16 cellular contexts compared by ENCODE assay signal in genomic region chr6:158185729-158186456, GRCh38. TPM values are rescaled to one million over a fixed set of nuclear protein-coding genes. Genes with fewer than 3 reads are reported as not detected.
DNase-seq lines count a peak whose midpoint lies in the region; ATAC-seq and TF ChIP-seq lines count a peak whose summit lies in the region.
"Had no signal": no experiment of that assay in that cellular context is flagged by ENCODE, and none has a peak within 500 bp of the region (broad histone marks: within the 10 kb centered on the region; RNA-seq: fewer than 3 reads in every experiment).

No MANE protein-coding gene starts in this region.

- 64 to 79% methylated on average over 8 of the region's 8 CpGs for WGBS in testis, 2 donors

- no peak for ATAC-seq in GM18858 (IDR thresholded peaks at IDR 0.05; ENCODE audit: unreplicated experiment)

- peaks cover 26% of the 10 kb centered on the region for H3K36me3 Mint-ChIP-seq in MCF 10A (ENCODE audit: insufficient read depth, unreplicated experiment)
- H3K36me3 Mint-ChIP-seq in activated T-helper 1 cell treated with anti-CD3 and anti-CD28 coated beads, Interleukin-12 subunit alpha, Interleukin-12 subunit beta, Interleukin-2, Interleukin-4 antibody, amounts not matched to agents 30 ng/mL and 10 ng/mL and 1 ng/mL, durations not matched to agents 14 hours and 24 hours and 36 hours (ENCODE audit: low read depth): peaks cover 40% of the 10 kb centered on the region

- no peak for TF ChIP-seq CTCF in MCF 10A (IDR thresholded peaks at IDR 0.05; ENCODE audit: unreplicated experiment)
- no peak for TF ChIP-seq CTCF in breast epithelium (IDR thresholded peaks at IDR 0.05)
- TF ChIP-seq CTCF in testis (IDR thresholded peaks at IDR 0.05): no peak

- H3K27me3 ChIP-seq in breast epithelium (no peaks in the 10 kb centered on the region), testis (no peaks in the 10 kb centered on the region)
- H3K27me3 ChIP-seq: uterus had no signal

- TF ChIP-seq POLR2A in breast epithelium (IDR thresholded peaks at IDR 0.05) (no peak), testis (IDR thresholded peaks at IDR 0.05) (no peak)

- no TSS peak for BruUV-seq in MCF 10A (replicated peaks; lab: Mats Ljungman, UMichigan)

- H3K4me1 ChIP-seq in breast epithelium (no peaks in the 10 kb centered on the region), testis (peaks cover 4% of the 10 kb centered on the region)
- H3K4me1 ChIP-seq: uterus had no signal

- no peaks in the 10 kb centered on the region for H3K9me3 Mint-ChIP-seq in MCF 10A (ENCODE audit: unreplicated experiment)
- H3K9me3 Mint-ChIP-seq in activated T-helper 1 cell treated with anti-CD3 and anti-CD28 coated beads, Interleukin-12 subunit alpha, Interleukin-12 subunit beta, Interleukin-2, Interleukin-4 antibody, amounts not matched to agents 30 ng/mL and 10 ng/mL and 1 ng/mL, durations not matched to agents 14 hours and 24 hours and 36 hours: peaks cover 16% of the 10 kb centered on the region

- peak overlapping the region; percentile 13 for H3K27ac Mint-ChIP-seq in MCF 10A (ENCODE audit: low read depth, unreplicated experiment)
- H3K27ac Mint-ChIP-seq in activated T-helper 1 cell treated with anti-CD3 and anti-CD28 coated beads, Interleukin-12 subunit alpha, Interleukin-12 subunit beta, Interleukin-2, Interleukin-4 antibody, amounts not matched to agents 30 ng/mL and 10 ng/mL and 1 ng/mL, durations not matched to agents 14 hours and 24 hours and 36 hours: peak overlapping the region; percentile 36
- H3K27ac Mint-ChIP-seq: B cell; T-helper 1 cell treated with Interleukin-12 subunit alpha and Interleukin-12 subunit beta and Interleukin-4 antibody, amounts not matched to agents 30 μg/mL and 1 μg/mL, for 36 hours had no signal

- peak; percentile 61 for DNase-seq in MCF 10A (ENCODE audit: unreplicated experiment)
- DNase-seq in breast epithelium (ENCODE audit: low spot score in 2 of 2): no peak
- no peak for DNase-seq in activated T-helper 1 cell treated with anti-CD3 and anti-CD28 coated beads, Interleukin-12 subunit alpha, Interleukin-12 subunit beta, Interleukin-2, Interleukin-4 antibody, amounts not matched to agents 30 ng/mL and 10 ng/mL and 1 ng/mL, durations not matched to agents 14 hours and 24 hours and 36 hours (ENCODE audit: low spot score)
- peak; percentile 85 for DNase-seq in fibroblast of peridontal ligament (ENCODE audit: extremely low read depth)
- DNase-seq in testis: no peak
- DNase-seq in NCI-H524 treated with DMSO at 0.1 percent for 48 hours (lab: John Stamatoyannopoulos, UW): no peak
- DNase-seq in cerebellar cortex (ENCODE audit: low spot score): no peak
- DNase-seq: DMS53; GOT3; midbrain; stimulated activated CD8-positive, alpha-beta memory T cell treated with anti-CD3 and anti-CD28 coated beads, Interleukin-4, amount 100 ng/mL, for 48 hours; uterus had no signal

- H3K27me3 Mint-ChIP-seq in MCF 10A (ENCODE audit: insufficient read depth, unreplicated experiment): no peaks in the 10 kb centered on the region
- no peaks in the 10 kb centered on the region for H3K27me3 Mint-ChIP-seq in activated T-helper 1 cell treated with anti-CD3 and anti-CD28 coated beads, Interleukin-12 subunit alpha, Interleukin-12 subunit beta, Interleukin-2, Interleukin-4 antibody, amounts not matched to agents 30 ng/mL and 10 ng/mL and 1 ng/mL, durations not matched to agents 14 hours and 24 hours and 36 hours (ENCODE audit: insufficient read depth)
- H3K27me3 Mint-ChIP-seq: B cell had no signal

- intact Hi-C loops in MCF 10A (cut with micrococcal nuclease): no loop called here
- intact Hi-C loops in breast epithelium (cut with DNase I; ENCODE audit: low total_unique reads): no loop called here
- intact Hi-C loops in activated T-helper 1 cell treated with anti-CD3 and anti-CD28 coated beads, Interleukin-12 subunit alpha, Interleukin-12 subunit beta, Interleukin-2, Interleukin-4 antibody, amounts not matched to agents 30 ng/mL and 10 ng/mL and 1 ng/mL, durations not matched to agents 14 hours and 24 hours and 36 hours (cut with micrococcal nuclease): loop anchor here (1.0 to 10.0 kb wide), 3 partner anchors 17 to 351 kb away; partner anchors contain the start of genes GTF2H5 and SERAC1
- intact Hi-C loops in testis (cut with DNase I; ENCODE audit: low total_unique reads): no loop called here

- H3K36me3 ChIP-seq in breast epithelium (no peaks in the 10 kb centered on the region), testis (ENCODE audit: low read depth, missing control alignments) (no peaks in the 10 kb centered on the region)
- H3K36me3 ChIP-seq: uterus had no signal

- CTCF ChIA-PET in MCF 10A (lab: Yijun Ruan, JAX): interaction anchor here (0.6 to 1.3 kb wide), 2 partner anchors 28 to 35 kb away, joined by 3 to 8 read pairs; no protein-coding TSS in a partner anchor

- H3K9me3 ChIP-seq in breast epithelium: no peaks in the 10 kb centered on the region
- no peaks in the 10 kb centered on the region for H3K9me3 ChIP-seq in testis
- H3K9me3 ChIP-seq: uterus had no signal

- H3K4me3 Mint-ChIP-seq in MCF 10A (ENCODE audit: unreplicated experiment): no peak overlapping the region
- no peak overlapping the region for H3K4me3 Mint-ChIP-seq in activated T-helper 1 cell treated with anti-CD3 and anti-CD28 coated beads, Interleukin-12 subunit alpha, Interleukin-12 subunit beta, Interleukin-2, Interleukin-4 antibody, amounts not matched to agents 30 ng/mL and 10 ng/mL and 1 ng/mL, durations not matched to agents 14 hours and 24 hours and 36 hours
- H3K4me3 Mint-ChIP-seq: B cell; T-helper 1 cell treated with Interleukin-12 subunit alpha and Interleukin-12 subunit beta and Interleukin-4 antibody, amounts not matched to agents 30 μg/mL and 1 μg/mL, for 36 hours had no signal

- peaks cover 11% of the 10 kb centered on the region for H3K4me1 Mint-ChIP-seq in MCF 10A (ENCODE audit: insufficient read depth, unreplicated experiment)
- peaks cover 30% of the 10 kb centered on the region for H3K4me1 Mint-ChIP-seq in activated T-helper 1 cell treated with anti-CD3 and anti-CD28 coated beads, Interleukin-12 subunit alpha, Interleukin-12 subunit beta, Interleukin-2, Interleukin-4 antibody, amounts not matched to agents 30 ng/mL and 10 ng/mL and 1 ng/mL, durations not matched to agents 14 hours and 24 hours and 36 hours (ENCODE audit: low read depth)

- H3K4me3 ChIP-seq in breast epithelium (no peak overlapping the region), testis (no peak overlapping the region)
- H3K4me3 ChIP-seq: coronary artery, uterus had no signal

- POLR2A ChIA-PET in MCF 10A (lab: Yijun Ruan, JAX): interaction anchor here (0.6 to 1.3 kb wide), 4 partner anchors 14 to 461 kb away, joined by 3 to 5 read pairs (median 4); no protein-coding TSS in a partner anchor

- no peak overlapping the region for H3K27ac ChIP-seq in breast epithelium
- peak overlapping the region; percentile 34 to 69 for H3K27ac ChIP-seq in testis
- H3K27ac ChIP-seq: coronary artery, uterus had no signal

RNA-seq across cellular contexts. Expression of gene GTF2H5, which starts 17.7 kb away (rescaled TPM):
- 29.5 and 36.8 TPM in 2 replicates for total RNA-seq in MCF 10A (2022)
- total RNA-seq in breast epithelium: 1 to 10 TPM; 3.9 to 4.8 (median 4.8) TPM
- 30.1 and 30.4 TPM in 2 replicates for total RNA-seq in activated T-helper 1 cell treated with anti-CD3 and anti-CD28 coated beads, Interleukin-12 subunit alpha, Interleukin-12 subunit beta, Interleukin-2, Interleukin-4 antibody, amounts not matched to agents 30 ng/mL and 10 ng/mL and 1 ng/mL, durations not matched to agents 14 hours and 24 hours and 36 hours
- 1 to 10 TPM; 5.0 to 5.7 TPM for total RNA-seq in testis
- polyA plus RNA-seq in testis (ENCODE audit: insufficient read depth, low read depth, low replicate concordance): 36.6 TPM

RNA-seq across cellular contexts. Expression of gene SERAC1, which starts 17.8 kb away (rescaled TPM):
- total RNA-seq in MCF 10A (2022) (5.3 and 7.4 TPM in 2 replicates), breast epithelium (10 to 100 TPM in 1 of 3 donors, 1 to 10 TPM in 2; 8.5 to 15.7 (median 9.2) TPM), testis (10 to 100 TPM in 1 of 2 donors, 1 to 10 TPM in 1; 9.8 to 20.2 TPM)
- total RNA-seq in activated T-helper 1 cell treated with anti-CD3 and anti-CD28 coated beads, Interleukin-12 subunit alpha, Interleukin-12 subunit beta, Interleukin-2, Interleukin-4 antibody, amounts not matched to agents 30 ng/mL and 10 ng/mL and 1 ng/mL, durations not matched to agents 14 hours and 24 hours and 36 hours: 8.0 and 8.3 TPM in 2 replicates
- polyA plus RNA-seq in testis (ENCODE audit: insufficient read depth, low read depth, low replicate concordance): 15.2 TPM

Comparison
In these comparisons a context has a peak if more than half of its experiments do, and no peak if none do; other contexts are left out.
1. DNase-seq: peak in MCF 10A (single experiment) and fibroblast of peridontal ligament (single experiment); none in breast epithelium (0 of 2), activated T-helper 1 cell treated with anti-CD3 and anti-CD28 coated beads, Interleukin-12 subunit alpha, Interleukin-12 subunit beta, Interleukin-2, Interleukin-4 antibody, amounts not matched to agents 30 ng/mL and 10 ng/mL and 1 ng/mL, durations not matched to agents 14 hours and 24 hours and 36 hours (single experiment), testis (single experiment), NCI-H524 treated with DMSO at 0.1 percent for 48 hours (single experiment) and cerebellar cortex (single experiment).
2. H3K27ac ChIP-seq: peak in testis (2 of 2); none in breast epithelium (0 of 2).